In the genomic region with DNA sequence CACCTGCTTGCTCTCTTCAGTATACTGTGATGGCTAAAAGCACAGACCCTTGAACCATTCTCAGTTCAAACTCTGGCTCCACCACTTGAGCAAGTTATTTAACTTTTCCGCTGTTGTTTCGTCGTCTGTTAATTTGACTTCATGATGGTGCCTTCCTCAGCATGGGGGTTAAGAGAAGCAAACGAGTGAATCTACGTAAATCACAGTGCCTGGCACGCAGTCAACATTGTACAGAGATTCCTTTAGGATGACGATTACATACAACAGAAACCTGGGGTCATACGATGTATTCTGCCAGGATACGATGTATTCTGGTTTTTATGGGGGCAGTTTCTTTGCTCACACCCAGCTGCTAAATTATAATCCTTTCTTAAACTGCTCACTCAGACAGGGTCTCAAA, we compare ENCODE assay signal across 21 cellular contexts.
DNase-seq lines count a peak whose midpoint lies in the region; ATAC-seq, FAIRE-seq and TF ChIP-seq lines count a peak whose summit lies in the region.
"Had no signal": no experiment of that assay in that cellular context is flagged by ENCODE, and none has a peak within 500 bp of the region (broad histone marks: within the 10 kb centered on the region; RNA-seq: fewer than 3 reads in every experiment).

No MANE protein-coding gene starts in this region.

- H4K20me1 ChIP-seq in astrocyte (ENCODE audit: insufficient read depth, low read length), result no peaks in the 10 kb centered on the region

- peak; percentile 65 for DNase-seq in astrocyte (ENCODE audit: low read depth)
- no peak for DNase-seq in bronchial epithelial cell (ENCODE audit: low read depth)
- peak; percentile 28 for DNase-seq in fibroblast of villous mesenchyme (ENCODE audit: low read depth)
- no peak for DNase-seq in naive thymus-derived CD4-positive, alpha-beta T cell
- no peak for DNase-seq in transverse colon
- DNase-seq: ACHN; AML-193; CD4-positive, alpha-beta memory T cell; DMS153; DMS79; GF-D8; GOT3; H7; HFFc6 had no signal

- ATAC-seq in HG03378 (IDR thresholded peaks at IDR 0.05; ENCODE audit: unreplicated experiment) (no peak), GM18520 (IDR thresholded peaks at IDR 0.05; ENCODE audit: unreplicated experiment) (no peak)
- ATAC-seq in naive thymus-derived CD4-positive, alpha-beta T cell, result no peak
- ATAC-seq: HCT116, HepG2 had no signal

- peaks cover 38% of the 10 kb centered on the region for H3K4me1 ChIP-seq in astrocyte (ENCODE audit: insufficient read depth, low read length)
- no peaks in the 10 kb centered on the region for H3K4me1 ChIP-seq in naive thymus-derived CD4-positive, alpha-beta T cell (ENCODE audit: control insufficient read depth in 2 of 2, insufficient read depth in 2 of 2, low read length in 2 of 2)
- H3K4me1 ChIP-seq in transverse colon, result no peaks in the 10 kb centered on the region

- in situ Hi-C loops in transverse colon (cut with MboI; ENCODE audit: low pct_ligation_motif_present in 1 of 4, low pct_unique_long_range_greater_than_20kb in 1 of 4, low sequenced_read_pairs in 3 of 4), result loop anchor here in 1 of 4 donors (25.0 kb wide), 1 partner anchor 106 kb away; no protein-coding TSS in a partner anchor

- peak overlapping the region; percentile 71 for H3K9ac ChIP-seq in astrocyte (ENCODE audit: low read length)

- POLR2A ChIA-PET in naive thymus-derived CD4-positive, alpha-beta T cell (lab: Charles Lee), result no interaction called here

- no peak for TF ChIP-seq CTCF in astrocyte (IDR thresholded peaks at IDR 0.05; ENCODE audit: insufficient read depth, low read depth, low read length)
- TF ChIP-seq CTCF in bronchial epithelial cell (IDR thresholded peaks at IDR 0.05; ENCODE audit: insufficient read depth, low read length, severe bottlenecking), result no peak
- no peak for TF ChIP-seq CTCF in fibroblast of villous mesenchyme (IDR thresholded peaks at IDR 0.05; ENCODE audit: insufficient read depth, low read depth, low read length)
- TF ChIP-seq CTCF in nephron (IDR thresholded peaks at IDR 0.05; ENCODE audit: unreplicated experiment in 3 of 3), result no peak
- TF ChIP-seq CTCF in transverse colon (IDR thresholded peaks at IDR 0.05), result no peak

- no peaks in the 10 kb centered on the region for H3K9me3 ChIP-seq in astrocyte (ENCODE audit: insufficient read depth, low read depth, low read length)
- H3K9me3 ChIP-seq in naive thymus-derived CD4-positive, alpha-beta T cell (ENCODE audit: control insufficient read depth in 2 of 3, low read length in 3 of 3), result no peaks in the 10 kb centered on the region
- no peaks in the 10 kb centered on the region for H3K9me3 ChIP-seq in transverse colon

- H3K27ac ChIP-seq in astrocyte (ENCODE audit: low read depth, low read length) (peak overlapping the region; percentile 82), transverse colon (no peak overlapping the region)
- H3K27ac ChIP-seq in naive thymus-derived CD4-positive, alpha-beta T cell (ENCODE audit: low read depth, low read length), result no peak overlapping the region

- H3K79me2 ChIP-seq in astrocyte (ENCODE audit: insufficient read depth, low read length), result no peaks in the 10 kb centered on the region

- no peak for TF ChIP-seq POLR2A in transverse colon (IDR thresholded peaks at IDR 0.05)

- H3K9me3 Mint-ChIP-seq in astrocyte (ENCODE audit: unreplicated experiment) (peaks cover 6% of the 10 kb centered on the region), nephron (peaks cover 6% of the 10 kb centered on the region)
- H3K9me3 Mint-ChIP-seq in naive thymus-derived CD4-positive, alpha-beta T cell, result peaks cover 0 to 7% (median 0%) of the 10 kb centered on the region in 11 donors

- H3K27me3 Mint-ChIP-seq in astrocyte (ENCODE audit: low read depth, unreplicated experiment) (no peaks in the 10 kb centered on the region), nephron (ENCODE audit: low read depth) (peaks cover 3% of the 10 kb centered on the region)
- H3K27me3 Mint-ChIP-seq in naive thymus-derived CD4-positive, alpha-beta T cell, result peaks cover 0 to 5% (median 0%) of the 10 kb centered on the region in 5 donors
- H3K27me3 Mint-ChIP-seq: CD4-positive, alpha-beta memory T cell had no signal

- 76 to 81% methylated on average over 9 of the region's 9 CpGs for WGBS in transverse colon (ENCODE audit: low coverage in 1 of 2), 2 donors

- H3K4me3 Mint-ChIP-seq in astrocyte (ENCODE audit: unreplicated experiment) (no peak overlapping the region), nephron (no peak overlapping the region)
- no peak overlapping the region for H3K4me3 Mint-ChIP-seq in naive thymus-derived CD4-positive, alpha-beta T cell
- H3K4me3 Mint-ChIP-seq: CD14-positive monocyte; CD4-positive, alpha-beta memory T cell; HFFc6 had no signal

- H3K36me3 ChIP-seq in astrocyte (ENCODE audit: insufficient read depth, low read length) (no peaks in the 10 kb centered on the region), bronchial epithelial cell (ENCODE audit: control insufficient read depth, insufficient read depth, low read length) (no peaks in the 10 kb centered on the region), transverse colon (no peaks in the 10 kb centered on the region)
- H3K36me3 ChIP-seq in naive thymus-derived CD4-positive, alpha-beta T cell (ENCODE audit: control insufficient read depth in 2 of 3, insufficient read depth in 3 of 3, low read length in 3 of 3), result no peaks in the 10 kb centered on the region

- no peak overlapping the region for H3K4me3 ChIP-seq in astrocyte (ENCODE audit: insufficient read depth, low read depth, low read length)
- no peak overlapping the region for H3K4me3 ChIP-seq in bronchial epithelial cell (ENCODE audit: low read depth, low read length)
- no peak overlapping the region for H3K4me3 ChIP-seq in fibroblast of villous mesenchyme (ENCODE audit: low read depth, low read length)
- H3K4me3 ChIP-seq in naive thymus-derived CD4-positive, alpha-beta T cell (ENCODE audit: low read length), result no peak overlapping the region
- H3K4me3 ChIP-seq in transverse colon, result no peak overlapping the region

- peaks cover 28% of the 10 kb centered on the region for H3K4me1 Mint-ChIP-seq in astrocyte (ENCODE audit: low read depth, unreplicated experiment)
- H3K4me1 Mint-ChIP-seq in nephron, result peaks cover 52% of the 10 kb centered on the region
- no peaks in the 10 kb centered on the region for H3K4me1 Mint-ChIP-seq in naive thymus-derived CD4-positive, alpha-beta T cell
- H3K4me1 Mint-ChIP-seq: CD14-positive monocyte; CD4-positive, alpha-beta memory T cell had no signal

- H3K27ac Mint-ChIP-seq in astrocyte (ENCODE audit: unreplicated experiment), result no peak overlapping the region
- peak overlapping the region in 2 of 3 experiments; percentile 90 to 96 for H3K27ac Mint-ChIP-seq in nephron
- H3K27ac Mint-ChIP-seq in naive thymus-derived CD4-positive, alpha-beta T cell, result no peak overlapping the region
- H3K27ac Mint-ChIP-seq: CD4-positive, alpha-beta memory T cell; HFFc6 had no signal

- intact Hi-C loops in naive thymus-derived CD4-positive, alpha-beta T cell (cut with micrococcal nuclease), result no loop called here
- intact Hi-C loops in transverse colon (cut with DNase I; ENCODE audit: low total_unique reads), result no loop called here

- TF ChIP-seq EP300 in transverse colon (IDR thresholded peaks at IDR 0.05; ENCODE audit: low read depth), result no peak

- FAIRE-seq in astrocyte (lab: Jason Lieb, UNC) (no peak), bronchial epithelial cell (lab: Jason Lieb, UNC) (peak; percentile 66)
- FAIRE-seq: A204.1, HepG2 had no signal

- no peak overlapping the region for H2AFZ ChIP-seq in astrocyte (ENCODE audit: low read depth, low read length)

- CTCF ChIA-PET in naive thymus-derived CD4-positive, alpha-beta T cell (lab: Charles Lee), result no interaction called here

- H3K36me3 Mint-ChIP-seq in astrocyte (ENCODE audit: low read depth, unreplicated experiment) (peaks cover 2% of the 10 kb centered on the region), nephron (ENCODE audit: low read depth) (no peaks in the 10 kb centered on the region)
- no peaks in the 10 kb centered on the region for H3K36me3 Mint-ChIP-seq in naive thymus-derived CD4-positive, alpha-beta T cell
- H3K36me3 Mint-ChIP-seq: CD14-positive monocyte had no signal

- H3K27me3 ChIP-seq in astrocyte (ENCODE audit: insufficient read depth, low read length) (no peaks in the 10 kb centered on the region), bronchial epithelial cell (ENCODE audit: control insufficient read depth, insufficient read depth, low read length) (no peaks in the 10 kb centered on the region), transverse colon (no peaks in the 10 kb centered on the region)
- no peaks in the 10 kb centered on the region for H3K27me3 ChIP-seq in naive thymus-derived CD4-positive, alpha-beta T cell (ENCODE audit: control insufficient read depth in 2 of 2, insufficient read depth in 2 of 2, low read length in 2 of 2)

- H3K4me2 ChIP-seq in astrocyte (ENCODE audit: low read length), result no peak overlapping the region

Comparison
In these comparisons a context has a peak if more than half of its experiments do, and no peak if none do; other contexts are left out.
1. DNase-seq: peak in astrocyte (single experiment) and fibroblast of villous mesenchyme (single experiment); none in bronchial epithelial cell (single experiment), naive thymus-derived CD4-positive, alpha-beta T cell (0 of 9) and transverse colon (single experiment).
2. H3K27ac Mint-ChIP-seq: peak in nephron (2 of 3); none in astrocyte (single experiment) and naive thymus-derived CD4-positive, alpha-beta T cell (0 of 9).